ENCODE assay signal across 1 cellular context in genomic region chr3:127389415-127389814, GRCh38.
TF ChIP-seq lines count a peak whose summit lies in the region.

No MANE protein-coding gene starts in this region.

TF ChIP-seq in K562, 482 proteins besides CTCF, POLR2A, EP300 and RAD21:
- TF ChIP-seq ZMIZ1 (IDR thresholded peaks at IDR 0.05; ENCODE audit: low read depth in 2 of 2, low read length in 2 of 2) (no peak), ATF3 (IDR thresholded peaks at IDR 0.05) (0 out of 2 replicates have a peak, but pooled peaks have one; percentile 7), ATF3 (CRISPR knock-in tag; conservative IDR thresholded peaks at IDR 0.05) (no peak)
